In the genomic region with DNA sequence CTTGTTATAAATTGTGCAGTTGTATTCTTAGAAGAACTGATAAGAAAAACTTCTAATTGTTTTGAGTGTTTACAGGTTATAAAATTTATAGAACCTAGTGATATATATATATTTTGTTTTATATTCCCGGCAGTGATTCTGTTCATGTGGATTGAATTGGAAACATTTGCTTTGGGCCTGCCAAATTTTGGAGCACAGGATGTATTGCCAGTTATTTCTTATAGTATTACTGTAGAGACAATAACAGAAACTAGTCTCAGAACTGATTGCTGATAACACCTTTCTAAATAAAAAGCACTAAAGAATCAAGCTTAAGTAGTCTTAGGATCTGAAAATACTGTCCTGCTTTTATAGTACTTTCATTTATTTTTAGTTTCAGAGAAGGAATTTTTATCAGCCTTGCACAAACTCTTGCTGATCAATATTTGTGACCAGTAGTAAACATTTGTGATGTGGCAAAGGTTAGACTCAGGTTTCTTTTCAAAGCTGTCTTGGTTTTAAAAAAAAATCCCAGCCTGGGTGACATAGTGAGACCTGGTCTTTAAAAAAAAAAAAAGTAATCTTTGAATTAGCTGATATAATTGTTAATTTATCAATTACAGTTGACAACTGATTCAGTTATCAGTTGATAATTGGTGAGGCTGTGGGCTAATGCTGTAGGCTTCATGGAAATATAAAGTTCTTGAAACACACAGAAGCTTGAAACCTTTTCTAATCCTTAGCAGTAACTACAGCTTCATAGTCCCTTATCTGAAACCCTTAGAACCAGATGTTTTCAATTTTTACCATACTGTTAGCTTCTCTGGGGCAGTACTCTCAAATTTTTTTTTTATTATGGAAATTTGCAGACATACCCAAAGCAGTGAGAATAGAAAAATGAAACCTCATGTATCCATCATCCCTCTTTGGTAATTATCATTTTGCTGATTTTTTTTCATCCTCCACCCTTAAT, we compare ENCODE assay signal across 28 cellular contexts.
"Had no signal": no experiment of that assay in that cellular context is flagged by ENCODE, and none has a peak within 500 bp of the region (broad histone marks: within the 10 kb centered on the region; RNA-seq: fewer than 3 reads in every experiment).

No MANE protein-coding gene starts in this region.

- H3K9me3 ChIP-seq: adrenal gland, breast epithelium, SJSA1 had no signal

- H3K4me3 ChIP-seq: adrenal gland, breast epithelium, SJSA1 had no signal

- H3K27me3 Mint-ChIP-seq: activated CD8-positive, alpha-beta memory T cell treated with anti-CD3 and anti-CD28 coated beads, Interleukin-2, amount 10 ng/mL, durations not matched to agents 7 days and 5 days; activated naive CD4-positive, alpha-beta T cell treated with anti-CD3 and anti-CD28 coated beads, Interleukin-2, amount 10 ng/mL, durations not matched to agents 7 days and 5 days; activated naive CD8-positive, alpha-beta T cell treated with anti-CD3 and anti-CD28 coated beads for 36 hours; activated T-cell treated with anti-CD3 and anti-CD28 coated beads, Interleukin-2, amount 50 U/mL, for 24 hours; activated T-helper 17 cell treated with anti-CD3 and anti-CD28 coated beads, Interleukin-2, amount 50 U/mL, for 72 hours; T-cell had no signal

- H3K4me1 ChIP-seq: adrenal gland, breast epithelium, SJSA1 had no signal

- H3K27me3 ChIP-seq: adrenal gland, breast epithelium, SJSA1 had no signal

- H3K27ac ChIP-seq: adrenal gland, breast epithelium, SJSA1 had no signal

- H3K9me3 Mint-ChIP-seq: activated naive CD4-positive, alpha-beta T cell treated with anti-CD3 and anti-CD28 coated beads, Interleukin-2, amount 10 ng/mL, durations not matched to agents 7 days and 5 days; activated naive CD8-positive, alpha-beta T cell treated with anti-CD3 and anti-CD28 coated beads for 36 hours; activated T-cell treated with anti-CD3 and anti-CD28 coated beads, Interleukin-2, amount 50 U/mL, for 24 hours; activated T-helper 17 cell treated with anti-CD3 and anti-CD28 coated beads, Interleukin-2, amount 50 U/mL, for 72 hours; T-cell had no signal

- H3K4me3 Mint-ChIP-seq: activated CD8-positive, alpha-beta memory T cell treated with anti-CD3 and anti-CD28 coated beads, Interleukin-2, amount 10 ng/mL, durations not matched to agents 7 days and 5 days; activated CD8-positive, alpha-beta T cell treated with anti-CD3 and anti-CD28 coated beads, Interleukin-2, amount 10 ng/mL, durations not matched to agents 7 days and 5 days; activated naive CD4-positive, alpha-beta T cell treated with anti-CD3 and anti-CD28 coated beads, Interleukin-2, amount 10 ng/mL, durations not matched to agents 7 days and 5 days; activated naive CD8-positive, alpha-beta T cell treated with anti-CD3 and anti-CD28 coated beads for 36 hours; activated T-cell treated with anti-CD3 and anti-CD28 coated beads, Interleukin-2, amount 50 U/mL, for 24 hours; activated T-helper 17 cell treated with anti-CD3 and anti-CD28 coated beads, Interleukin-2, amount 50 U/mL, for 72 hours; T-cell; WTC11 had no signal

- H3K36me3 ChIP-seq: adrenal gland, breast epithelium had no signal

- ATAC-seq: activated CD8-positive, alpha-beta memory T cell treated with anti-CD3 and anti-CD28 coated beads, Interleukin-2, amount 10 ng/mL, durations not matched to agents 7 days and 5 days; activated CD8-positive, alpha-beta T cell treated with anti-CD3 and anti-CD28 coated beads, Interleukin-2, amount 10 ng/mL, durations not matched to agents 7 days and 5 days; PC-3; T-cell; WTC11 had no signal

- DNase-seq: activated CD4-positive, alpha-beta T cell treated with anti-CD3 and anti-CD28 coated beads for 48 hours; activated CD4-positive, alpha-beta T cell treated with anti-CD3 and anti-CD28 coated beads, Interleukin-2, amount 50 U/mL, for 4 hours; activated CD4-positive, CD25-positive, alpha-beta regulatory T cell treated with anti-CD3 and anti-CD28 coated beads, Interleukin-2, amount 50 U/mL, for 72 hours; activated CD8-positive, alpha-beta memory T cell treated with anti-CD3 and anti-CD28 coated beads, Interleukin-2, amount 10 ng/mL, durations not matched to agents 7 days and 5 days; activated CD8-positive, alpha-beta T cell treated with anti-CD3 and anti-CD28 coated beads, Interleukin-2, amount 10 ng/mL, durations not matched to agents 7 days and 5 days; activated gamma-delta T cell; activated naive CD4-positive, alpha-beta T cell treated with anti-CD3 and anti-CD28 coated beads, Interleukin-2, amount 10 ng/mL, durations not matched to agents 7 days and 5 days; activated naive CD8-positive, alpha-beta T cell treated with anti-CD3 and anti-CD28 coated beads for 36 hours; activated T-cell treated with anti-CD3 and anti-CD28 coated beads, Interleukin-2, amount 50 U/mL, for 24 hours; adrenal gland; anterior cingulate cortex; central memory CD4-positive, alpha-beta T cell; Kasumi-1; KBM-7; NCI-H1105 treated with DMSO at 0.1 percent for 48 hours; NCI-H1436 treated with DMSO at 0.1 percent for 48 hours; NCI-H187; NCI-H2081; NCI-H510A treated with DMSO at 0.1 percent for 48 hours; NCI-H69; PC-3; SHP77; T-cell; T-helper 2 cell had no signal

- H3K4me1 Mint-ChIP-seq: WTC11 had no signal

- H3K27ac Mint-ChIP-seq: activated CD8-positive, alpha-beta memory T cell treated with anti-CD3 and anti-CD28 coated beads, Interleukin-2, amount 10 ng/mL, durations not matched to agents 7 days and 5 days; activated CD8-positive, alpha-beta T cell treated with anti-CD3 and anti-CD28 coated beads, Interleukin-2, amount 10 ng/mL, durations not matched to agents 7 days and 5 days; activated naive CD4-positive, alpha-beta T cell treated with anti-CD3 and anti-CD28 coated beads, Interleukin-2, amount 10 ng/mL, durations not matched to agents 7 days and 5 days; activated naive CD8-positive, alpha-beta T cell treated with anti-CD3 and anti-CD28 coated beads for 36 hours; activated T-cell treated with anti-CD3 and anti-CD28 coated beads, Interleukin-2, amount 50 U/mL, for 24 hours; activated T-helper 17 cell treated with anti-CD3 and anti-CD28 coated beads, Interleukin-2, amount 50 U/mL, for 72 hours; T-cell; WTC11 had no signal
